In genomic region chr3:108287146-108287545, GRCh38 we compare ENCODE assay signal across 16 cellular contexts. TPM values are rescaled to one million over a fixed set of nuclear protein-coding genes. Genes with fewer than 3 reads are reported as not detected.
DNase-seq lines count a peak whose midpoint lies in the region; ATAC-seq lines count a peak whose summit lies in the region.
"Had no signal": no experiment of that assay in that cellular context is flagged by ENCODE, and none has a peak within 500 bp of the region (broad histone marks: within the 10 kb centered on the region; RNA-seq: fewer than 3 reads in every experiment).

No MANE protein-coding gene starts in this region.

- H3K9me3 Mint-ChIP-seq in activated T-helper 17 cell treated with anti-CD3 and anti-CD28 coated beads, Interleukin-2, amount 50 U/mL, for 72 hours, result peaks cover 3% of the 10 kb centered on the region
- no peaks in the 10 kb centered on the region for H3K9me3 Mint-ChIP-seq in effector memory CD8-positive, alpha-beta T cell
- H3K9me3 Mint-ChIP-seq: dendritic cell treated with granulocyte-macrophage colony-stimulating factor and Interleukin-4, amounts not matched to agents 40 ng/mL and 50 ng/mL, for 4 days had no signal

- H3K4me3 Mint-ChIP-seq in activated T-helper 17 cell treated with anti-CD3 and anti-CD28 coated beads, Interleukin-2, amount 50 U/mL, for 72 hours, result no peak overlapping the region
- no peak overlapping the region for H3K4me3 Mint-ChIP-seq in effector memory CD8-positive, alpha-beta T cell
- H3K4me3 Mint-ChIP-seq: dendritic cell treated with granulocyte-macrophage colony-stimulating factor and Interleukin-4, amounts not matched to agents 40 ng/mL and 50 ng/mL, for 4 days; T-helper 1 cell treated with Interleukin-12 subunit alpha and Interleukin-12 subunit beta and Interleukin-4 antibody, amounts not matched to agents 30 μg/mL and 1 μg/mL, for 36 hours had no signal

- DNase-seq in activated effector memory CD4-positive, alpha-beta T cell treated with Interleukin-2 at 50 U/mL for 16 hours, result no peak
- DNase-seq in NCI-H1048 (lab: John Stamatoyannopoulos, UW) (no peak), ecto neural progenitor cell (ENCODE audit: low spot score) (no peak)
- no peak for DNase-seq in effector memory CD8-positive, alpha-beta T cell
- DNase-seq: Kasumi-1; NCI-H187; stimulated activated CD4-positive, alpha-beta T cell treated with anti-CD3 and anti-CD28 coated beads, Interleukin-15, amount 100 ng/mL, for 24 hours; tibial artery had no signal

- no peak overlapping the region for H3K27ac Mint-ChIP-seq in activated T-helper 17 cell treated with anti-CD3 and anti-CD28 coated beads, Interleukin-2, amount 50 U/mL, for 72 hours
- H3K27ac Mint-ChIP-seq in effector memory CD8-positive, alpha-beta T cell, result no peak overlapping the region
- H3K27ac Mint-ChIP-seq: dendritic cell treated with granulocyte-macrophage colony-stimulating factor and Interleukin-4, amounts not matched to agents 40 ng/mL and 50 ng/mL, for 4 days; T-helper 1 cell treated with Interleukin-12 subunit alpha and Interleukin-12 subunit beta and Interleukin-4 antibody, amounts not matched to agents 30 μg/mL and 1 μg/mL, for 36 hours had no signal

- ATAC-seq in GM18498 (IDR thresholded peaks at IDR 0.05; ENCODE audit: unreplicated experiment) (peak; percentile 84), GM19395 (IDR thresholded peaks at IDR 0.05; ENCODE audit: unreplicated experiment) (peak; percentile 86), HG02798 (IDR thresholded peaks at IDR 0.05; ENCODE audit: poor library complexity, unreplicated experiment) (peak; percentile 80)
- ATAC-seq in activated T-helper 17 cell treated with anti-CD3 and anti-CD28 coated beads, Interleukin-2, amount 50 U/mL, for 72 hours (replicated peaks), result peak; percentile 21
- ATAC-seq in effector memory CD8-positive, alpha-beta T cell (replicated peaks), result no peak
- ATAC-seq: left lobe of liver had no signal

- no peaks in the 10 kb centered on the region for H3K27me3 Mint-ChIP-seq in activated T-helper 17 cell treated with anti-CD3 and anti-CD28 coated beads, Interleukin-2, amount 50 U/mL, for 72 hours
- no peaks in the 10 kb centered on the region for H3K27me3 Mint-ChIP-seq in effector memory CD8-positive, alpha-beta T cell
- H3K27me3 Mint-ChIP-seq: dendritic cell treated with granulocyte-macrophage colony-stimulating factor and Interleukin-4, amounts not matched to agents 40 ng/mL and 50 ng/mL, for 4 days had no signal

- H3K36me3 Mint-ChIP-seq in activated T-helper 17 cell treated with anti-CD3 and anti-CD28 coated beads, Interleukin-2, amount 50 U/mL, for 72 hours (ENCODE audit: low read depth), result no peaks in the 10 kb centered on the region
- H3K36me3 Mint-ChIP-seq in effector memory CD8-positive, alpha-beta T cell (ENCODE audit: insufficient read depth), result no peaks in the 10 kb centered on the region

- peaks cover 6% of the 10 kb centered on the region for H3K4me1 Mint-ChIP-seq in activated T-helper 17 cell treated with anti-CD3 and anti-CD28 coated beads, Interleukin-2, amount 50 U/mL, for 72 hours
- H3K4me1 Mint-ChIP-seq in effector memory CD8-positive, alpha-beta T cell (ENCODE audit: low read depth in 2 of 2), result peaks cover under 1 to 1% of the 10 kb centered on the region in 2 donors

RNA-seq across cellular contexts. Expression of gene HHLA2, which starts 9.2 kb away (rescaled TPM):
- total RNA-seq in activated T-helper 17 cell treated with anti-CD3 and anti-CD28 coated beads, Interleukin-2, amount 50 U/mL, for 72 hours, result 1 to 10 TPM; 1.3 to 2.0 TPM
- total RNA-seq: astrocyte, left lobe of liver had no signal
